ENCODE assay signal across 8 cellular contexts in the genomic region with DNA sequence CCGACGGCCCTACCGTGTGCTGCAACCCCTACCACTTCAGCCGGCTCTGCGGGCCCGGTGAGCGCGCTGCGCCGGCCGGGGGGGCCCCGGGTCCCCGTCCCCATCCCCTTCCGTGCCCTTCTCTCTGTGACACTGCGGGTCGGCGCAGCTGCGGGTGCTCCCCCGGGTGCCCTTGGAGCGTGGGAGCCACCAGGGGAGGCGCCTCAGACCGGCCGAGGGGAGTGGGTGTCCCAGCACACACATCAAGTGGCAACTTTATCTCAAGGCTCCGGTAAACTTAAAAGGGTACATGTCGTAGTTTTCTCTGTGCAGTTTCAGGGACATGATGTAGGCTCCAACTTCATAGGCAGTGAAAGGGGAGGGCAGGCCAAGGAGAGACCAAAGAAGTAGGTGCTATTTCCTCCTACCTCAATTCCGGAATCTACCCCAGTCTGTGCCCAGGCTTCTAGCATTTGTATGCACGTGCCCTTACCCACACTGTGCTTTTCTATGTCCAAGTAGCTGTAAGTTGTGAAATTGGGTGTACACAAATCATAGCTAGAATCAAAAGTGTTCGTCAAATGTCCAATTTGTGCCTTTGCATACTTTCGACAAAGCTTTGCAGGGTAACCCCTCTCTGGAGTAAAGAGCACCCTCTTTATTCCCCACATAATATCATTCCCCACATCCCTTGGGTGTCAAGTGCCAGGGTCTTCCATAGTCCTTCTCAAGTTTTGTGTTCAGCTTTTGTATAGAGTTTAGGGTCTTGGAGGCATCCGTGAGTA. TPM values are rescaled to one million over a fixed set of nuclear protein-coding genes. Genes with fewer than 3 reads are reported as not detected.
DNase-seq lines count a peak whose midpoint lies in the region; ATAC-seq, FAIRE-seq and TF ChIP-seq lines count a peak whose summit lies in the region.

No MANE protein-coding gene starts in this region.

- H4K20me1 ChIP-seq in HepG2 (ENCODE audit: insufficient read depth, low read length) (0 out of 2 replicates have a peak, but pooled peaks cover 9% of the 10 kb centered on the region), Karpas-422 (ENCODE audit: insufficient read depth, low read depth, low read length) (no peaks in the 10 kb centered on the region)

- H3K4me3 ChIP-seq in HepG2 (replicated peaks in 1 of 3; ENCODE audit: insufficient read depth in 1 of 3, low read depth in 2 of 3, low read length in 3 of 3) (peak overlapping the region; percentile 66 to 87 (median 87)), tibial artery (peak overlapping the region; percentile 78 to 84), Karpas-422 (ENCODE audit: low read length) (no peak overlapping the region)

- H3K27ac ChIP-seq in HepG2 (ENCODE audit: extremely low read length, insufficient read depth, low read length) (no peak overlapping the region), tibial artery (peak overlapping the region; percentile 75 to 86), Karpas-422 (ENCODE audit: low read length) (no peak overlapping the region)

- H2AFZ ChIP-seq in HepG2 (ENCODE audit: low read length) (no peak overlapping the region), Karpas-422 (ENCODE audit: low read length) (no peak overlapping the region)

- H3K27me3 Mint-ChIP-seq in activated T-cell treated with anti-CD3 and anti-CD28 coated beads, Interleukin-2, amount 50 U/mL, for 4 hours (ENCODE audit: low read depth): peaks cover 23% of the 10 kb centered on the region
- peaks cover 23% of the 10 kb centered on the region for H3K27me3 Mint-ChIP-seq in activated naive CD8-positive, alpha-beta T cell treated with anti-CD3 and anti-CD28 coated beads, Interleukin-2, amount 10 ng/mL, durations not matched to agents 7 days and 5 days

- TF ChIP-seq EP300 in HepG2 (IDR thresholded peaks at IDR 0.05; ENCODE audit: low read depth in 2 of 2, low read length in 2 of 2): no peak
- no peak for TF ChIP-seq EP300 in HepG2 (CRISPR knock-in tag; IDR thresholded peaks at IDR 0.05; ENCODE audit: borderline replicate concordance)

- FAIRE-seq in HepG2 (lab: Jason Lieb, UNC): peak; percentile 8

- TF ChIP-seq POLR2A in HepG2 (IDR thresholded peaks at IDR 0.05; ENCODE audit: insufficient read depth in 1 of 2, low read depth in 2 of 2, low read length in 2 of 2): no peak

- POLR2A ChIA-PET in activated naive CD8-positive, alpha-beta T cell treated with anti-CD3 and anti-CD28 coated beads, Interleukin-2, amount 10 ng/mL, durations not matched to agents 7 days and 5 days (lab: Charles Lee): interaction anchor here (1.4 to 3.7 kb wide), 3 partner anchors 11 to 49 kb away, joined by 5 to 42 read pairs (median 5); no protein-coding TSS in a partner anchor
- POLR2A ChIA-PET in HepG2 (lab: Yijun Ruan, JAX): interaction anchor here (1.5 to 6.0 kb wide), 3 partner anchors 11 to 199 kb away, joined by 3 to 96 read pairs (median 15); a partner anchor contains a TSS

- peaks cover 28% of the 10 kb centered on the region for H3K79me2 ChIP-seq in HepG2 (ENCODE audit: insufficient read depth, low read length)
- H3K79me2 ChIP-seq in Karpas-422 (ENCODE audit: low read length): no peaks in the 10 kb centered on the region

- no TSS peak for BruUV-seq in HepG2 (replicated peaks; lab: Mats Ljungman, UMichigan)

- peak overlapping the region; percentile 83 for H3K9ac ChIP-seq in HepG2 (ENCODE audit: insufficient read depth, low read depth, low read length)
- H3K9ac ChIP-seq in Karpas-422 (ENCODE audit: low read length): no peak overlapping the region

- intact Hi-C loops in HepG2 (cut with micrococcal nuclease; ENCODE audit: unreplicated experiment): loop anchor here (5.0 kb wide), 1 partner anchor 138 kb away; no protein-coding TSS in a partner anchor
- intact Hi-C loops in tibial artery (cut with DNase I; ENCODE audit: low total_unique reads): loop anchor here (5.0 kb wide), 1 partner anchor 148 kb away; no protein-coding TSS in a partner anchor

- whole genome bisulfite sequencing in HepG2 (ENCODE audit: low lambda C conversion rate): 45% methylated on average over 5 of the region's 30 CpGs

- CTCF ChIA-PET in HepG2 (lab: Yijun Ruan, JAX; ENCODE audit: low intra/inter-chr PET ratio, low total read pairs): no interaction called here

- H3K27ac Mint-ChIP-seq in activated naive CD8-positive, alpha-beta T cell treated with anti-CD3 and anti-CD28 coated beads, Interleukin-2, amount 10 ng/mL, durations not matched to agents 7 days and 5 days: no peak overlapping the region

- no peaks in the 10 kb centered on the region for H3K9me2 ChIP-seq in Karpas-422 (replicated peaks; ENCODE audit: insufficient read depth, low read length)

- in situ Hi-C loops in HepG2 (cut with HindIII; ENCODE audit: extremely low pct_ligation_motif_present, low pct_unique_long_range_greater_than_20kb): loop anchor here (5.0 kb wide), 3 partner anchors 68 to 138 kb away; no protein-coding TSS in a partner anchor

- H3K4me3 Mint-ChIP-seq in activated T-cell treated with anti-CD3 and anti-CD28 coated beads, Interleukin-2, amount 50 U/mL, for 4 hours: peak overlapping the region; percentile 65
- peak overlapping the region; percentile 77 for H3K4me3 Mint-ChIP-seq in activated naive CD8-positive, alpha-beta T cell treated with anti-CD3 and anti-CD28 coated beads, Interleukin-2, amount 10 ng/mL, durations not matched to agents 7 days and 5 days

- no peaks in the 10 kb centered on the region for H3K9me3 Mint-ChIP-seq in activated T-cell treated with anti-CD3 and anti-CD28 coated beads, Interleukin-2, amount 50 U/mL, for 4 hours
- H3K9me3 Mint-ChIP-seq in activated naive CD8-positive, alpha-beta T cell treated with anti-CD3 and anti-CD28 coated beads, Interleukin-2, amount 10 ng/mL, durations not matched to agents 7 days and 5 days: no peaks in the 10 kb centered on the region

- TF ChIP-seq CTCF in HepG2 (CRISPR knock-in tag; IDR thresholded peaks at IDR 0.05) (no peak), tibial artery (IDR thresholded peaks at IDR 0.05) (no peak)

- H3K36me3 ChIP-seq in HepG2 (replicated peaks in 1 of 2; ENCODE audit: control insufficient read depth in 1 of 2, insufficient read depth in 2 of 2, low read length in 2 of 2) (no peaks in the 10 kb centered on the region; a peak in 1 of 5 replicates), tibial artery (no peaks in the 10 kb centered on the region), Karpas-422 (ENCODE audit: insufficient read depth, low read length) (no peaks in the 10 kb centered on the region)

- H3K4me1 Mint-ChIP-seq in activated T-cell treated with anti-CD3 and anti-CD28 coated beads, Interleukin-2, amount 50 U/mL, for 4 hours (ENCODE audit: low read depth): peaks cover 14% of the 10 kb centered on the region
- peaks cover 16% of the 10 kb centered on the region for H3K4me1 Mint-ChIP-seq in activated naive CD8-positive, alpha-beta T cell treated with anti-CD3 and anti-CD28 coated beads, Interleukin-2, amount 10 ng/mL, durations not matched to agents 7 days and 5 days

- H3K4me2 ChIP-seq in HepG2 (ENCODE audit: low read depth, low read length) (peak overlapping the region; percentile 88), Karpas-422 (ENCODE audit: low read depth, low read length, poor library complexity, severe bottlenecking) (no peak overlapping the region)

- no peak for ATAC-seq in activated T-cell treated with anti-CD3 and anti-CD28 coated beads, Interleukin-2, amount 50 U/mL, for 4 hours
- ATAC-seq in activated naive CD8-positive, alpha-beta T cell treated with anti-CD3 and anti-CD28 coated beads, Interleukin-2, amount 10 ng/mL, durations not matched to agents 7 days and 5 days (ENCODE audit: low read depth): no peak
- ATAC-seq in HepG2 (no peak), GM18519 (IDR thresholded peaks at IDR 0.05; ENCODE audit: low FRiP score, unreplicated experiment) (no peak)

- no peaks in the 10 kb centered on the region; a peak in 1 of 5 replicates for H3K27me3 ChIP-seq in HepG2 (ENCODE audit: control insufficient read depth in 1 of 2, insufficient read depth in 2 of 2, low read length in 2 of 2)
- H3K27me3 ChIP-seq in tibial artery: no peaks in the 10 kb centered on the region
- H3K27me3 ChIP-seq in Karpas-422 (ENCODE audit: low read length): no peaks in the 10 kb centered on the region

- no peak for TF ChIP-seq RAD21 in HepG2 (CRISPR knock-in tag; IDR thresholded peaks at IDR 0.05)

- H3K9me3 ChIP-seq in HepG2 (ENCODE audit: low read length): no peaks in the 10 kb centered on the region
- no peaks in the 10 kb centered on the region for H3K9me3 ChIP-seq in tibial artery
- H3K9me3 ChIP-seq in Karpas-422 (ENCODE audit: low read length): no peaks in the 10 kb centered on the region

- no peaks in the 10 kb centered on the region for H3K36me3 Mint-ChIP-seq in activated T-cell treated with anti-CD3 and anti-CD28 coated beads, Interleukin-2, amount 50 U/mL, for 4 hours (ENCODE audit: insufficient read depth)
- H3K36me3 Mint-ChIP-seq in activated naive CD8-positive, alpha-beta T cell treated with anti-CD3 and anti-CD28 coated beads, Interleukin-2, amount 10 ng/mL, durations not matched to agents 7 days and 5 days: peaks cover 2% of the 10 kb centered on the region

- peaks cover 49% of the 10 kb centered on the region for H3K4me1 ChIP-seq in HepG2 (ENCODE audit: insufficient read depth, low read length)
- peaks cover 0 to 46% (median 36%) of the 10 kb centered on the region in 4 donors for H3K4me1 ChIP-seq in tibial artery
- peaks cover 22% of the 10 kb centered on the region for H3K4me1 ChIP-seq in Karpas-422 (ENCODE audit: low read length)

- no peak for DNase-seq in activated T-cell treated with anti-CD3 and anti-CD28 coated beads, Interleukin-2, amount 50 U/mL, for 4 hours
- DNase-seq in activated T-cell treated with anti-CD3 and anti-CD28 coated beads for 4 hours (no peak), HepG2 (ENCODE audit: low spot score) (no peak), tibial artery (no peak), Karpas-422 (no peak), NCI-H510A (lab: John Stamatoyannopoulos, UW) (no peak)
- no peak for DNase-seq in activated naive CD8-positive, alpha-beta T cell treated with anti-CD3 and anti-CD28 coated beads, Interleukin-2, amount 10 ng/mL, durations not matched to agents 7 days and 5 days

RNA-seq across cellular contexts. Expression of a gene that starts 2.2 kb away (rescaled TPM):
- total RNA-seq in activated T-cell treated with anti-CD3 and anti-CD28 coated beads, Interleukin-2, amount 50 U/mL, for 4 hours: under 1 TPM; 0.05 to 0.25 (median 0.08) TPM
- total RNA-seq in activated naive CD8-positive, alpha-beta T cell treated with anti-CD3 and anti-CD28 coated beads, Interleukin-2, amount 10 ng/mL, durations not matched to agents 7 days and 5 days: under 1 TPM; 0.91 to 0.94 TPM
- 2.6 and 4.4 TPM in 2 replicates for total RNA-seq in HepG2 (2016; rRNA removed; fragmentation: Illumina TruSeq; extraction: Trizol)
- total RNA-seq in HepG2 (2016; cell fraction: cytosol; rRNA removed; fragmentation: Illumina TruSeq; extraction: Trizol; ENCODE audit: low read depth): 0.79 and 0.91 TPM in 2 replicates
- 2.3 and 4.5 TPM in 2 replicates for total RNA-seq in HepG2 (2016; cell fraction: insoluble cytoplasmic fraction; rRNA removed; fragmentation: Illumina TruSeq; extraction: Trizol)
- total RNA-seq in HepG2 (2016; cell fraction: membrane; rRNA removed; fragmentation: Illumina TruSeq; extraction: Trizol): 2.0 and 2.2 TPM in 2 replicates
- 7.0 and 9.1 TPM in 2 replicates for total RNA-seq in HepG2 (2016; cell fraction: nucleus; rRNA removed; fragmentation: Illumina TruSeq; extraction: Trizol)
- polyA plus RNA-seq in HepG2 (2011; rRNA removed): 3.1 and 3.3 TPM in 2 replicates
- polyA plus RNA-seq in HepG2 (2011; cell fraction: cytosol; rRNA removed): 1.3 and 2.9 TPM in 2 replicates
- polyA plus RNA-seq in HepG2 (2011; cell fraction: nucleus; rRNA removed): 6.7 and 14.1 TPM in 2 replicates
- polyA plus RNA-seq in HepG2 (2012): 3.3 and 3.9 TPM in 2 replicates
- polyA plus RNA-seq in HepG2 (2016; cell fraction: cytosol; fragmentation: Illumina TruSeq; extraction: Trizol; ENCODE audit: low read depth): 1.1 and 2.0 TPM in 2 replicates
- 2.3 and 2.9 TPM in 2 replicates for polyA plus RNA-seq in HepG2 (2016; cell fraction: insoluble cytoplasmic fraction; fragmentation: Illumina TruSeq; extraction: Trizol; ENCODE audit: low read depth)
- polyA plus RNA-seq in HepG2 (2016; cell fraction: membrane; fragmentation: Illumina TruSeq; extraction: Trizol; ENCODE audit: low read depth): 1.5 and 2.1 TPM in 2 replicates
- polyA plus RNA-seq in HepG2 (2016; cell fraction: nucleus; fragmentation: Illumina TruSeq; extraction: Trizol; ENCODE audit: insufficient read depth, low read depth): 7.1 and 8.1 TPM in 2 replicates
- polyA minus RNA-seq in HepG2 (2011; rRNA and poly(A)+ RNA removed; ENCODE audit: low replicate concordance): 19.3 and 109 TPM in 2 replicates
- polyA minus RNA-seq in HepG2 (2011; cell fraction: cytosol; rRNA and poly(A)+ RNA removed): 5.3 and 5.6 TPM in 2 replicates
- polyA minus RNA-seq in HepG2 (2011; cell fraction: nucleus; rRNA and poly(A)+ RNA removed): 11.7 and 25.1 TPM in 2 replicates
- total RNA-seq in Karpas-422 (2014; rRNA removed; shearing (Covaris generic); ENCODE audit: low replicate concordance): 0.89 and 1.8 TPM in 2 replicates

Comparison
In these comparisons a context has a peak if more than half of its experiments do, and no peak if none do; other contexts are left out.
1. H3K27ac ChIP-seq: peak in tibial artery (2 of 2); none in HepG2 (single experiment) and Karpas-422 (single experiment).